ENCODE assay signal across 8 cellular contexts in the genomic region with DNA sequence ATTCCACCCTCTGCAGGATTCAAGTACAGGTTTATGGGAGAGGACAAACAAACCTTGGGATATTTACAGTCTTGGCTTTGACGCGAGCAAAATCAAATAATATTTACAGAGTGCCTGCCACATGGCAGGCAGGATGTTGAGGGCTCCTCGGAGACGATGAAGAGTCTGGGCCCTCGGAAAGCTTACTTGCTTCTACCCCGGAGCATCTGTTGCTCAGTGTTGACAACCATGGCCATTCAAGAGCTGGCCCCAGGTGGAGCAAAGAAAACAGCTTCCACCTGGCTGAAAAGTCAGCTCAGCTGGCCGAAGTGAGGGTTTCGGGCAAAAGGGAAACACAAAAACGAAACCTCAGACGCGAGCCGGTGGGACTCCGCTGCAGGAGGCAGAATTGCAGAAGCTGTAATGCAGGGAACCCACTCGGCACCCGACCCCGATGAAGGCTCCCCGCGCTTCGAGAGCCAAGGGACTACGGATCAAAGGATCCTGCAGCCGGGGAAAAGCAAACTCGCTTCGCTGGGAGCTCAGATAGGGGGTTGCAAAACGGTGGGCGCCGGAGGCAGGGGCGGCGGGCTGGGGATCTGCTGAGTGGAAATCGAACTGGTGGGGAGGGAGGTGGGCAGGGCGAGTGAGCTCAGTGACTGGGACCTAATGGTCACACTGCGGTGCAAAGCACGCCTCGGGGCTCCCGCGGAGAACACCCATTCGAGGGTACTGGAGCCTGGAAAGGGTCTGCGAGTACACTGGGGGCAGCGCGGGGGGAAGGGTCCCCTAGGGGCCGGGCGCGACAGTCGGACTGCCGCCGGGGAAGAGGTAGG. TPM values are rescaled to one million over a fixed set of nuclear protein-coding genes. Genes with fewer than 3 reads are reported as not detected.
DNase-seq lines count a peak whose midpoint lies in the region; ATAC-seq and TF ChIP-seq lines count a peak whose summit lies in the region.

No MANE protein-coding gene starts in this region.

- H3K18ac ChIP-seq in neuronal stem cell (ENCODE audit: low read length) = peak overlapping the region; percentile 94

- H3K36me3 ChIP-seq in gastroesophageal sphincter (no peaks in the 10 kb centered on the region), neuronal stem cell (replicated peaks in 1 of 2; ENCODE audit: control insufficient read depth in 2 of 2, insufficient read depth in 2 of 2, low read length in 2 of 2) (no peaks in the 10 kb centered on the region), upper lobe of right lung (no peaks in the 10 kb centered on the region)

- H3K4ac ChIP-seq in neuronal stem cell (ENCODE audit: low read length) = no peak overlapping the region

- peak overlapping the region; percentile 92 for H2BK15ac ChIP-seq in neuronal stem cell (ENCODE audit: low read length)

- 0 to 3% methylated on average over 3 to 23 of the region's 45 CpGs for WGBS in gastroesophageal sphincter (ENCODE audit: low coverage in 1 of 2), 2 donors
- WGBS in neuronal stem cell (ENCODE audit: extremely low coverage in 2 of 2, insufficient read length in 2 of 2, insufficient replicate concordance in 1 of 2), 2 donors = no CpG with 5 or more reads among the region's 45 CpGs

- H3K79me1 ChIP-seq in neuronal stem cell (ENCODE audit: low read depth, low read length) = peaks cover 2% of the 10 kb centered on the region

- DNase-seq in NCI-H146 (lab: John Stamatoyannopoulos, UW) (peak; percentile 12), NCI-H146 treated with DMSO at 0.1 percent for 48 hours (lab: John Stamatoyannopoulos, UW; ENCODE audit: unreplicated experiment) (no peak), NOMO-1 (lab: John Stamatoyannopoulos, UW; ENCODE audit: unreplicated experiment in 2 of 2) (peak; percentile 40 to 45), neuronal stem cell (ENCODE audit: low spot score) (peak; percentile 8), upper lobe of right lung (peak; percentile 78)
- peak; percentile 19 for DNase-seq in activated T-helper 9 cell treated with anti-CD3 and anti-CD28 coated beads, Interleukin-2, amount 50 U/mL, for 16 hours (ENCODE audit: low read depth)

- no peak overlapping the region for H4K91ac ChIP-seq in neuronal stem cell (ENCODE audit: low read depth, low read length, poor library complexity)

- H3K27ac ChIP-seq in gastroesophageal sphincter (peak overlapping the region in 3 of 4 donors; percentile 86 to 87 (median 86)), neuronal stem cell (replicated peaks; ENCODE audit: low read length) (no peak overlapping the region), upper lobe of right lung (peak overlapping the region; percentile 94)

- H2BK12ac ChIP-seq in neuronal stem cell (ENCODE audit: low read length) = no peak overlapping the region

- H3K4me2 ChIP-seq in neuronal stem cell (ENCODE audit: insufficient read depth, low read length, poor library complexity, severe bottlenecking) = peak overlapping the region; percentile 79

- H3K23ac ChIP-seq in neuronal stem cell (ENCODE audit: low read depth, low read length, poor library complexity) = no peak overlapping the region

- H3K9me3 ChIP-seq in gastroesophageal sphincter (no peaks in the 10 kb centered on the region), neuronal stem cell (replicated peaks in 1 of 2; ENCODE audit: control insufficient read depth in 2 of 2, insufficient read depth in 1 of 2, low read depth in 1 of 2, low read length in 2 of 2) (peaks cover 0 to 2% of the 10 kb centered on the region in 2 donors), upper lobe of right lung (no peaks in the 10 kb centered on the region)

- H2AFZ ChIP-seq in neuronal stem cell (ENCODE audit: low read length) = peak overlapping the region; percentile 99

- peak overlapping the region; percentile 92 for H3K9ac ChIP-seq in neuronal stem cell (ENCODE audit: low read depth, low read length, poor library complexity)

- H2AK5ac ChIP-seq in neuronal stem cell (ENCODE audit: low read depth, low read length) = peak overlapping the region; percentile 69

- H3K4me1 ChIP-seq in gastroesophageal sphincter (peaks cover 0 to 41% (median 11%) of the 10 kb centered on the region in 3 donors), neuronal stem cell (ENCODE audit: control insufficient read depth in 2 of 2, insufficient read depth in 1 of 2, low read depth in 1 of 2, low read length in 2 of 2) (peaks cover 4 to 8% of the 10 kb centered on the region in 2 donors), upper lobe of right lung (peaks cover 27% of the 10 kb centered on the region)

- no peak for TF ChIP-seq EP300 in gastroesophageal sphincter (IDR thresholded peaks at IDR 0.05)

- H3K27me3 ChIP-seq in gastroesophageal sphincter (no peaks in the 10 kb centered on the region), neuronal stem cell (ENCODE audit: control insufficient read depth in 3 of 3, insufficient read depth in 3 of 3, low read depth in 1 of 3, low read length in 3 of 3) (peaks cover 0 to 31% (median 0%) of the 10 kb centered on the region in 3 experiments), upper lobe of right lung (no peaks in the 10 kb centered on the region)

- no peak for TF ChIP-seq POLR2A in gastroesophageal sphincter (IDR thresholded peaks at IDR 0.05)

- H2BK120ac ChIP-seq in neuronal stem cell (ENCODE audit: low read depth, low read length) = no peak overlapping the region

- H4K8ac ChIP-seq in neuronal stem cell (ENCODE audit: low read depth, low read length) = no peak overlapping the region

- H3K4me3 ChIP-seq in gastroesophageal sphincter (peak overlapping the region; percentile 61 to 93), neuronal stem cell (ENCODE audit: low read length in 2 of 2) (peak overlapping the region; percentile 75 to 99), upper lobe of right lung (peak overlapping the region; percentile 91)

- peak overlapping the region; percentile 77 for H2BK5ac ChIP-seq in neuronal stem cell (ENCODE audit: low read length)

- intact Hi-C loops in upper lobe of right lung (cut with DNase I) = no loop called here

- peak; percentile 14 for ATAC-seq in HG02884 (IDR thresholded peaks at IDR 0.05; ENCODE audit: unreplicated experiment)
- ATAC-seq in gastroesophageal sphincter = peak; percentile 9
- peak; percentile 10 for ATAC-seq in upper lobe of right lung

- peak overlapping the region; percentile 95 for H3K14ac ChIP-seq in neuronal stem cell (ENCODE audit: low read length)

- TF ChIP-seq CTCF in gastroesophageal sphincter (IDR thresholded peaks at IDR 0.05) (no peak), upper lobe of right lung (IDR thresholded peaks at IDR 0.05) (no peak)

RNA-seq across cellular contexts. Expression of gene ATP8A1, which starts 0.8 kb away (rescaled TPM):
- total RNA-seq in gastroesophageal sphincter (10 to 100 TPM in 2 of 4 donors, 1 to 10 TPM in 2; 5.6 to 21.9 (median 8.9) TPM), upper lobe of right lung (79.3 TPM)
- 5.6 TPM for polyA plus RNA-seq in neuronal stem cell (2013, experiment 1 of 2)
- polyA plus RNA-seq in neuronal stem cell (2013, experiment 2 of 2) = 5.9 TPM
